Comparison of ENCODE assay signal across 21 cellular contexts in the genomic region with DNA sequence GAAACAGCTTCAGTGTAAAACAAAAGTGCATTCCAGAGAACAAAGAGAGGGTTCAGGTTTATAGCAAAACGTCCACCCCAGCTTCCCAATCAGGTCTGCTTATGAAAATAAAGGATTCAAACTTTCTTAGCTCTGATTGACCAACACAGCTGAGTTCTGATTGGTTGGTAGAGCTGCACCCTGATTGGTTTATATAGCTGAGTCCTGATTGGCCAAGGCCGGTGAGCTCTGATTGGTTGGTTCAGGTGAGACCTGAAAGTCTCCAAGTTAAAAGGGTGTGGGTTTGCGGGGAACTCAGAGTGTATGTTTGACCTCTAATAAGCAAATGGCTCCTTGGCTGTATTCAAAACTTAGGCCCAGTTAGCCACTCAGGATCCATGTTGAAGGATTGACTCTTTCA. TPM values are rescaled to one million over a fixed set of nuclear protein-coding genes. Genes with fewer than 3 reads are reported as not detected.
DNase-seq lines count a peak whose midpoint lies in the region; TF ChIP-seq lines count a peak whose summit lies in the region.
"Had no signal": no experiment of that assay in that cellular context is flagged by ENCODE, and none has a peak within 500 bp of the region (broad histone marks: within the 10 kb centered on the region; RNA-seq: fewer than 3 reads in every experiment).

No MANE protein-coding gene starts in this region.

- H4K20me1 ChIP-seq in Loucy (ENCODE audit: insufficient read depth, low read length, poor library complexity, severe bottlenecking): no peaks in the 10 kb centered on the region

- no peak overlapping the region for H3K9ac ChIP-seq in Loucy (ENCODE audit: low read depth, low read length, poor library complexity, severe bottlenecking)
- no peak overlapping the region for H3K9ac ChIP-seq in liver (ENCODE audit: low read depth in 1 of 2, low read length in 2 of 2)

- H3K36me3 ChIP-seq in Loucy (ENCODE audit: insufficient read depth, low read length): no peaks in the 10 kb centered on the region
- H3K36me3 ChIP-seq in liver (ENCODE audit: control insufficient read depth in 4 of 4, insufficient read depth in 3 of 4, low read depth in 1 of 4, low read length in 3 of 4): no peaks in the 10 kb centered on the region
- H3K36me3 ChIP-seq: gastroesophageal sphincter, neutrophil had no signal

- no peak overlapping the region for H3K4me3 ChIP-seq in Loucy (ENCODE audit: low read length, poor library complexity, severe bottlenecking)
- H3K4me3 ChIP-seq in liver (ENCODE audit: low read depth in 1 of 3, low read length in 3 of 3): no peak overlapping the region
- H3K4me3 ChIP-seq: gastroesophageal sphincter had no signal

- peak overlapping the region in 1 of 2 donors; percentile 51 for H3K27ac ChIP-seq in liver (ENCODE audit: low read depth in 1 of 2, low read length in 2 of 2)
- H3K27ac ChIP-seq: gastroesophageal sphincter, neutrophil had no signal

- in situ Hi-C loops in GM13976 (cut with MboI; ENCODE audit: low sequenced_read_pairs, unreplicated experiment): loop anchor here (25.0 kb wide), 1 partner anchor 1051 kb away; no protein-coding TSS in a partner anchor

- H3F3A ChIP-seq in Loucy (ENCODE audit: low read depth): no peaks in the 10 kb centered on the region

- H3K27me3 ChIP-seq in Loucy (ENCODE audit: insufficient read depth, low read length, poor library complexity, severe bottlenecking) (no peaks in the 10 kb centered on the region), liver (ENCODE audit: control insufficient read depth in 4 of 4, insufficient read depth in 4 of 4, low read length in 3 of 4) (no peaks in the 10 kb centered on the region)
- H3K27me3 ChIP-seq: gastroesophageal sphincter, neutrophil had no signal

- DNase-seq in activated CD4-positive, alpha-beta T cell treated with anti-CD3 and anti-CD28 coated beads for 48 hours: peak; percentile 30
- no peak for DNase-seq in activated CD4-positive, alpha-beta T cell treated with anti-CD3 and anti-CD28 coated beads, Interleukin-2, amount 50 U/mL, for 48 hours
- DNase-seq in amniotic epithelial cell (ENCODE audit: low read depth) (peak; percentile 10), NCI-H2171 (lab: John Stamatoyannopoulos, UW) (no peak), GM13976 (ENCODE audit: low spot score) (no peak), amniotic stem cell (lab: John Stamatoyannopoulos, UW) (no peak)
- DNase-seq: activated CD4-positive, alpha-beta memory T cell treated with anti-CD3 and anti-CD28 coated beads for 36 hours; activated naive CD8-positive, alpha-beta T cell treated with anti-CD3 and anti-CD28 coated beads for 36 hours; C1 segment of cervical spinal cord; cortex of kidney; GF-D8; NCI-H774; RPMI8226; stimulated activated CD4-positive, alpha-beta T cell treated with anti-CD3 and anti-CD28 coated beads, Interleukin-12 subunit alpha, Interleukin-12 subunit beta, amount 100 ng/mL, for 4 hours; stimulated activated naive B cell treated with anti-CD40 and anti-IgM and Interleukin-4, amounts not matched to agents 10 μg/mL and 1 μg/mL and 100 μg/mL, for 72 hours had no signal

- H3K79me2 ChIP-seq in Loucy (ENCODE audit: insufficient read depth, low read length): no peaks in the 10 kb centered on the region

- H3K4me1 ChIP-seq in Loucy (ENCODE audit: insufficient read depth, low read length, poor library complexity, severe bottlenecking) (no peaks in the 10 kb centered on the region), liver (ENCODE audit: control insufficient read depth in 4 of 4, insufficient read depth in 4 of 4, low read length in 3 of 4) (peaks cover 0 to 4% (median 1%) of the 10 kb centered on the region in 4 donors)
- H3K4me1 ChIP-seq: gastroesophageal sphincter had no signal

- 87% methylated on average over 3 of the region's 3 CpGs for WGBS in liver

- H2AFZ ChIP-seq in Loucy (ENCODE audit: low read length): 0 out of 2 replicates have a peak overlapping the region, but pooled peaks have one; percentile 31

- TF ChIP-seq RAD21 in liver (IDR thresholded peaks at IDR 0.05): no peak

- H3K4me2 ChIP-seq in Loucy (ENCODE audit: low read depth, low read length, poor library complexity, severe bottlenecking): no peak overlapping the region

- TF ChIP-seq CTCF in Loucy (conservative IDR thresholded peaks at IDR 0.05; ENCODE audit: low read length): no peak
- TF ChIP-seq CTCF in liver (IDR thresholded peaks at IDR 0.05; ENCODE audit: low read depth, low read length, missing input control): no peak
- TF ChIP-seq CTCF in GM13976 (IDR thresholded peaks at IDR 0.05; ENCODE audit: borderline replicate concordance, control extremely low read depth, extremely low read depth, insufficient read depth, missing control alignments): no peak

- no peaks in the 10 kb centered on the region for H3K9me2 ChIP-seq in Loucy (replicated peaks; ENCODE audit: low read depth, low read length)

- H3K9me3 ChIP-seq in Loucy (ENCODE audit: insufficient read depth, low read depth, low read length): no peaks in the 10 kb centered on the region
- no peaks in the 10 kb centered on the region for H3K9me3 ChIP-seq in liver (ENCODE audit: control insufficient read depth in 4 of 4, low read length in 3 of 4)
- H3K9me3 ChIP-seq: gastroesophageal sphincter, neutrophil had no signal

TF ChIP-seq in liver, 16 proteins besides CTCF, POLR2A, EP300 and RAD21:
- peak; percentile 12 for TF ChIP-seq SP1 (IDR thresholded peaks at IDR 0.05)
- TF ChIP-seq HNF4A (conservative IDR thresholded peaks at IDR 0.05): no peak

RNA-seq across cellular contexts. Expression of a gene that starts 20.9 kb away (rescaled TPM):
- not detected for total RNA-seq in liver
- polyA plus RNA-seq in liver: under 1 TPM in 1 of 2 donors, not detected in 1; 0.19 TPM
- total RNA-seq: activated CD4-positive, alpha-beta memory T cell treated with anti-CD3 and anti-CD28 coated beads for 36 hours; activated naive CD8-positive, alpha-beta T cell treated with anti-CD3 and anti-CD28 coated beads for 36 hours; endothelial cell of umbilical vein; gastroesophageal sphincter; mucosa of gallbladder had no signal
- polyA plus RNA-seq: endothelial cell of umbilical vein had no signal

RNA-seq across cellular contexts. Expression of a gene that starts 24.0 kb away (rescaled TPM):
- 10 to 100 TPM; 38.0 to 94.3 TPM for total RNA-seq in liver
- polyA plus RNA-seq in liver: 100 to 1,000 TPM; 114 to 137 TPM

RNA-seq across cellular contexts. Expression of a gene that starts 41.1 kb away (rescaled TPM):
- 100 to 1,000 TPM in 1 of 2 donors, 10 to 100 TPM in 1; 57.5 to 178 TPM for total RNA-seq in liver
- 100 to 1,000 TPM; 109 to 111 TPM for polyA plus RNA-seq in liver

Comparison
In these comparisons a context has a peak if more than half of its experiments do, and no peak if none do; other contexts are left out.
1. DNase-seq: peak in activated CD4-positive, alpha-beta T cell treated with anti-CD3 and anti-CD28 coated beads for 48 hours (single experiment) and amniotic epithelial cell (single experiment); none in activated CD4-positive, alpha-beta T cell treated with anti-CD3 and anti-CD28 coated beads, Interleukin-2, amount 50 U/mL, for 48 hours (0 of 2), NCI-H2171 (single experiment), GM13976 (single experiment) and amniotic stem cell (single experiment).